In genomic region chr3:161349529-161350278, GRCh38 we compare ENCODE assay signal across 8 cellular contexts. TPM values are rescaled to one million over a fixed set of nuclear protein-coding genes. Genes with fewer than 3 reads are reported as not detected.
DNase-seq lines count a peak whose midpoint lies in the region; ATAC-seq and TF ChIP-seq lines count a peak whose summit lies in the region.

No MANE protein-coding gene starts in this region.

- WGBS in prostate gland: 37% methylated on average over 7 of the region's 7 CpGs

- H3K36me3 ChIP-seq in right atrium auricular region (no peaks in the 10 kb centered on the region), breast epithelium (no peaks in the 10 kb centered on the region), prostate gland (no peaks in the 10 kb centered on the region)

- H3K9me3 ChIP-seq in right atrium auricular region (no peaks in the 10 kb centered on the region), breast epithelium (no peaks in the 10 kb centered on the region), prostate gland (no peaks in the 10 kb centered on the region)

- no peak for TF ChIP-seq CTCF in right atrium auricular region (IDR thresholded peaks at IDR 0.05)
- no peak for TF ChIP-seq CTCF in breast epithelium (IDR thresholded peaks at IDR 0.05)
- no peak for TF ChIP-seq CTCF in prostate gland (IDR thresholded peaks at IDR 0.05)

- no peaks in the 10 kb centered on the region for H3K27me3 ChIP-seq in right atrium auricular region
- H3K27me3 ChIP-seq in breast epithelium: no peaks in the 10 kb centered on the region
- H3K27me3 ChIP-seq in prostate gland (replicated peaks; ENCODE audit: insufficient read depth): no peaks in the 10 kb centered on the region

- intact Hi-C loops in Right ventricle myocardium superior (cut with DNase I) (no loop called here), breast epithelium (cut with DNase I; ENCODE audit: low total_unique reads) (no loop called here), prostate gland (cut with DNase I) (no loop called here)

- H3K27ac ChIP-seq in right atrium auricular region: no peak overlapping the region
- H3K27ac ChIP-seq in breast epithelium: peak overlapping the region; percentile 4 to 46
- no peak overlapping the region for H3K27ac ChIP-seq in prostate gland

- H3K4me3 ChIP-seq in right atrium auricular region: no peak overlapping the region
- H3K4me3 ChIP-seq in breast epithelium: no peak overlapping the region
- no peak overlapping the region for H3K4me3 ChIP-seq in prostate gland

- H3K4me1 ChIP-seq in right atrium auricular region (no peaks in the 10 kb centered on the region), breast epithelium (no peaks in the 10 kb centered on the region), prostate gland (replicated peaks) (no peaks in the 10 kb centered on the region)

- TF ChIP-seq POLR2A in breast epithelium (IDR thresholded peaks at IDR 0.05) (no peak), prostate gland (IDR thresholded peaks at IDR 0.05) (no peak)

- ATAC-seq in Right ventricle myocardium superior (ENCODE audit: poor library complexity) (peak; percentile 46), HG02678 (IDR thresholded peaks at IDR 0.05; ENCODE audit: unreplicated experiment) (no peak)

- no peak for DNase-seq in Right ventricle myocardium superior
- no peak for DNase-seq in right atrium auricular region (ENCODE audit: low spot score)
- peak; percentile 24 for DNase-seq in NCI-H2196 treated with DMSO at 0.1 percent for 48 hours (lab: John Stamatoyannopoulos, UW; ENCODE audit: unreplicated experiment)
- DNase-seq in breast epithelium (ENCODE audit: low spot score in 2 of 2): peak in 1 of 2 donors; percentile 46
- DNase-seq in prostate gland (ENCODE audit: low spot score): peak; percentile 52
- DNase-seq in NCI-H1694 (lab: John Stamatoyannopoulos, UW): no peak
- no peak for DNase-seq in COLO668 (lab: John Stamatoyannopoulos, UW; ENCODE audit: unreplicated experiment)

RNA-seq across cellular contexts. Expression of gene SPTSSB, which starts 21.6 kb away (rescaled TPM):
- total RNA-seq in Right ventricle myocardium superior: not detected
- not detected for total RNA-seq in right atrium auricular region
- total RNA-seq in breast epithelium: 1 to 10 TPM in 2 of 3 donors, under 1 TPM in 1; 0.16 to 2.0 (median 1.5) TPM
- 10 to 100 TPM in 1 of 2 donors, 1 to 10 TPM in 1; 6.2 to 94.5 TPM for total RNA-seq in prostate gland

Comparison
In these comparisons a context has a peak if more than half of its experiments do, and no peak if none do; other contexts are left out.
1. DNase-seq: peak in NCI-H2196 treated with DMSO at 0.1 percent for 48 hours (single experiment) and prostate gland (single experiment); none in Right ventricle myocardium superior (single experiment), right atrium auricular region (single experiment), NCI-H1694 (single experiment) and COLO668 (single experiment).
2. H3K27ac ChIP-seq: peak in breast epithelium (2 of 2); none in right atrium auricular region (0 of 2) and prostate gland (0 of 2).